8 cellular contexts compared by ENCODE assay signal in the genomic region with DNA sequence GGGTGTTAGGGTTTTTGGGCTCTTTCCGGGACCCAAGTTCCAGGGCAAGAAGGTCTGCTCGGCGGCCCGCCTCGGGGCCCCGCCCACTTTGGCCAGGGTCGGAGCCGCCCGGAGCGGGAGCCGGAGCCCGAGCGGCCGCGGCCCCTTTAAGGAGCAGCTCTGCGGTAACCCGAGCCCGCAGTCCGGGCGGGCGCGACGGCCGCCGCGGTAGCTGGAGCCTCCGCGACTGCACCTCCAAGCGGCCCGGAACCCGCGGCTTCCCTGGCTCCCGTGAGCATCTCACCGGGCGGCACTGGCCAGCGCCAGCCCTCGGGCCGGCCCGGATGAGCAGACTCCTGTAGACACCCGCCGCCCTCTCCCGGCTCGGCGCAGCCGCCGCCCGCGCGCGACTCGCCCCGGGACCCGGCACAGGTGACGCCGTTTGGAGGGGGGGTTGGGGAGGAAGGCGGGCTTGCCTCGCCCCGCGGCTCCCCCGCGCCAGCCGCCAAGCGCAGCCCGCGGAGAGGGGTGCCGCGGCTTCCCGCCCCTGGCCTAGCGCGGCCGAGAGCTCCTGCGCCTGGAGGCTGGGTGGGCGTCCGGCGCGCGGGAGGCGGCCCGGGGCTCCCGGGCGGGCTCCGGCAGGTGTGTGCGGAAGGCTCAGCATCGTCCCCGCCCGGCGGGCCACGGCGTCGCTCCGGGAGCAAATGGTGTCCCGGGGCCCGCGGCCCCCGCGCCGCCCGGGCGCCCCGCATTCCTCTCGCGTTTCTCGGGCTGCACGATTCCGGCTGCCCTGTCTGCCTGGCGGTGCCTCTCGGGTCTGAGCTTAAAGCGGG. TPM values are rescaled to one million over a fixed set of nuclear protein-coding genes. Genes with fewer than 3 reads are reported as not detected.
DNase-seq lines count a peak whose midpoint lies in the region; ATAC-seq and TF ChIP-seq lines count a peak whose summit lies in the region.

A gene with protein sequence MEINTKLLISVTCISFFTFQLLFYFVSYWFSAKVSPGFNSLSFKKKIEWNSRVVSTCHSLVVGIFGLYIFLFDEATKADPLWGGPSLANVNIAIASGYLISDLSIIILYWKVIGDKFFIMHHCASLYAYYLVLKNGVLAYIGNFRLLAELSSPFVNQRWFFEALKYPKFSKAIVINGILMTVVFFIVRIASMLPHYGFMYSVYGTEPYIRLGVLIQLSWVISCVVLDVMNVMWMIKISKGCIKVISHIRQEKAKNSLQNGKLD (plus strand): TSS at position 149 of the 812 bp plus-strand sequence. CDS start 26,547 bp downstream, outside the sequence.

- H3K4me1 ChIP-seq in BE2C = no peaks in the 10 kb centered on the region
- H3K4me1 ChIP-seq in Panc1 (ENCODE audit: control insufficient read depth, insufficient read depth, low read length) = no peaks in the 10 kb centered on the region

- intact Hi-C loops in Panc1 (cut with micrococcal nuclease; ENCODE audit: unreplicated experiment) = loop anchor here (10.0 kb wide), 1 partner anchor 117 kb away; a partner anchor contains a TSS

- H3K36me3 ChIP-seq in BE2C (no peaks in the 10 kb centered on the region), Panc1 (ENCODE audit: control insufficient read depth, insufficient read depth, low read length) (no peaks in the 10 kb centered on the region)

- ATAC-seq in GM19372 (IDR thresholded peaks at IDR 0.05; ENCODE audit: low read depth, unreplicated experiment) (peak; percentile 52), HG03460 (IDR thresholded peaks at IDR 0.05; ENCODE audit: unreplicated experiment) (peak; percentile 63), Panc1 (peak; percentile 89), HG03097 (IDR thresholded peaks at IDR 0.05; ENCODE audit: low FRiP score, unreplicated experiment) (no peak)

- H3K9me3 ChIP-seq in BE2C = no peaks in the 10 kb centered on the region
- H3K9me3 ChIP-seq in Panc1 (ENCODE audit: control insufficient read depth, insufficient read depth, low read depth, low read length) = no peaks in the 10 kb centered on the region

- POLR2A ChIA-PET in Panc1 (lab: Charles Lee) = no interaction called here

- H3K4me3 ChIP-seq in BE2C (ENCODE audit: low read depth, low read length) = peak within 1 kb of the TSS; percentile 73
- H3K4me3 ChIP-seq in Panc1 (ENCODE audit: low read depth in 2 of 2, low read length in 2 of 2) = peak within 1 kb of the TSS; percentile 57 to 68

- H3K27ac ChIP-seq in Panc1 (ENCODE audit: low read length) = no peak within 1 kb of the TSS

- TF ChIP-seq CTCF in BE2C (IDR thresholded peaks at IDR 0.05; ENCODE audit: low read depth, low read length) = no peak
- TF ChIP-seq CTCF in Panc1 (IDR thresholded peaks at IDR 0.05) = no peak

- DNase-seq in BE2C (peak; percentile 50), Panc1 (ENCODE audit: low read depth, low spot score) (no peak), activated gamma-delta T cell treated with Interleukin-2 at 50 U/mL for 16 hours (peak; percentile 18), glomerular visceral epithelial cell (ENCODE audit: extremely low spot score) (peak; percentile 75), nucleus accumbens (lab: John Stamatoyannopoulos, UW) (peak in 47 of 56 donors; percentile 11 to 75 (median 57))

- H3K27me3 ChIP-seq in BE2C = peaks cover 3% of the 10 kb centered on the region; the same call in 1 of the 2 replicates
- H3K27me3 ChIP-seq in Panc1 (ENCODE audit: control insufficient read depth, insufficient read depth, low read length) = peaks cover 13% of the 10 kb centered on the region

- in situ Hi-C loops in Panc1 (cut with HindIII; ENCODE audit: low pct_unique_long_range_greater_than_20kb, low sequenced_read_pairs) = no loop called here

- CTCF ChIA-PET in Panc1 (lab: Charles Lee) = interaction anchor here (0.6 to 0.8 kb wide), 4 partner anchors 44 to 263 kb away, joined by 3 to 7 read pairs (median 4); a partner anchor contains a TSS

- no TSS peak for BruUV-seq in Panc1 (replicated peaks; lab: Mats Ljungman, UMichigan)

RNA-seq across cellular contexts. Expression of the gene that starts here (rescaled TPM):
- not detected for polyA plus RNA-seq in BE2C (2012; ENCODE audit: insufficient read depth, insufficient read length, low read depth)
- 2.9 TPM for total RNA-seq in Panc1 (2021; ENCODE audit: unreplicated experiment)
- 0.34 TPM for polyA plus RNA-seq in Panc1 (2012; ENCODE audit: insufficient read length)
